ENCODE assay signal across 26 cellular contexts in the genomic region with DNA sequence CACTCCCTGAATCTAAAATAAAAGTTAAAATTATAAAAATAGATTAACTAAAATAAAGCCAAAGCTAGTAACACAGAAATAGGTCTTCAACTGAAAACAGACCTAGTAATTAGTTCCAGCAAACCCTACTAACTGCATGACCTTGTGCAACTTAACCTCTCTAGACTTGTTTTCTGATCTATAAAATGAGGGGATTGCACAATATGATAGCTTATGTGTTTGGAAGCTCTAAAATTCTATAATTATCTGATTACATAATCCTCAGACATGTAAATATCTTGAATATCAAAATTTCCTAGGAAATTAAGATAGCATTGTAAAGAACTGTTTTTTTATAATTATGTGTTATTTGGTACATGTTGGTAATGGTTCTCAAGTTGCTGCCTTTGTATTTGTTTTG.
"Had no signal": no experiment of that assay in that cellular context is flagged by ENCODE, and none has a peak within 500 bp of the region (broad histone marks: within the 10 kb centered on the region; RNA-seq: fewer than 3 reads in every experiment).

No MANE protein-coding gene starts in this region.

- H3K27me3 ChIP-seq: brain microvascular endothelial cell, cardiac muscle cell had no signal

- H3K4me3 Mint-ChIP-seq: activated CD8-positive, alpha-beta T cell treated with anti-CD3 and anti-CD28 coated beads for 36 hours; activated naive CD4-positive, alpha-beta T cell treated with anti-CD3 and anti-CD28 coated beads, Interleukin-2, amount 10 ng/mL, durations not matched to agents 7 days and 5 days; activated naive CD8-positive, alpha-beta T cell treated with anti-CD3 and anti-CD28 coated beads for 36 hours; activated T-cell treated with anti-CD3 and anti-CD28 coated beads, Interleukin-2, amount 50 U/mL, for 72 hours; T-cell had no signal

- H3K27ac ChIP-seq: brain microvascular endothelial cell, SK-N-MC had no signal

- H3K27ac Mint-ChIP-seq: activated CD8-positive, alpha-beta T cell treated with anti-CD3 and anti-CD28 coated beads for 36 hours; activated naive CD4-positive, alpha-beta T cell treated with anti-CD3 and anti-CD28 coated beads, Interleukin-2, amount 10 ng/mL, durations not matched to agents 7 days and 5 days; activated naive CD8-positive, alpha-beta T cell treated with anti-CD3 and anti-CD28 coated beads for 36 hours; activated T-cell treated with anti-CD3 and anti-CD28 coated beads, Interleukin-2, amount 50 U/mL, for 72 hours; activated T-helper 2 cell treated with anti-CD3 and anti-CD28 coated beads, Interferon-gamma antibody, Interleukin-2, Interleukin-4, amounts not matched to agents 10 μg/mL and 5 μg/mL and 100 μg/mL, durations not matched to agents 14 hours and 24 hours and 36 hours; T-cell had no signal

- H3K36me3 ChIP-seq: brain microvascular endothelial cell, cardiac muscle cell had no signal

- ATAC-seq: activated CD4-positive, CD25-positive, alpha-beta regulatory T cell treated with anti-CD3 and anti-CD28 coated beads, Interleukin-2, amount 50 U/mL, for 24 hours; activated CD8-positive, alpha-beta T cell treated with anti-CD3 and anti-CD28 coated beads for 36 hours; activated T-cell treated with anti-CD3 and anti-CD28 coated beads, Interleukin-2, amount 50 U/mL, for 72 hours; T-cell had no signal

- H3K9me3 Mint-ChIP-seq: activated CD8-positive, alpha-beta T cell treated with anti-CD3 and anti-CD28 coated beads for 36 hours; activated T-cell treated with anti-CD3 and anti-CD28 coated beads, Interleukin-2, amount 50 U/mL, for 72 hours; activated T-helper 2 cell treated with anti-CD3 and anti-CD28 coated beads, Interferon-gamma antibody, Interleukin-2, Interleukin-4, amounts not matched to agents 10 μg/mL and 5 μg/mL and 100 μg/mL, durations not matched to agents 14 hours and 24 hours and 36 hours had no signal

- H3K4me1 Mint-ChIP-seq: activated naive CD4-positive, alpha-beta T cell treated with anti-CD3 and anti-CD28 coated beads, Interleukin-2, amount 10 ng/mL, durations not matched to agents 7 days and 5 days had no signal

- DNase-seq: activated CD4-positive, alpha-beta T cell treated with anti-CD3 and anti-CD28 coated beads for 4 hours; activated CD8-positive, alpha-beta memory T cell treated with anti-CD3 and anti-CD28 coated beads, Interleukin-2, amount 50 U/mL, for 4 hours; activated CD8-positive, alpha-beta T cell treated with anti-CD3 and anti-CD28 coated beads for 36 hours; activated gamma-delta T cell treated with Interleukin-2 at 50 U/mL for 16 hours; activated naive CD4-positive, alpha-beta T cell treated with anti-CD3 and anti-CD28 coated beads, Interleukin-2, amount 10 ng/mL, durations not matched to agents 7 days and 5 days; activated naive CD8-positive, alpha-beta T cell treated with anti-CD3 and anti-CD28 coated beads for 36 hours; activated T-cell treated with anti-CD3 and anti-CD28 coated beads, Interleukin-2, amount 50 U/mL, for 72 hours; brain microvascular endothelial cell; Kasumi-1; KBM-7; NCI-H1105 treated with DMSO at 0.1 percent for 48 hours; NCI-H146; NCI-H187 treated with DMSO at 0.1 percent for 48 hours; NCI-H2171; NCI-H2227 treated with DMSO at 0.1 percent for 48 hours; NCI-H446 treated with DMSO at 0.1 percent for 48 hours; NCI-H524 treated with DMSO at 0.1 percent for 48 hours; NCI-H82; SIG-M5; T-cell; T-helper 2 cell; T1000 had no signal

- H3K27me3 Mint-ChIP-seq: activated CD8-positive, alpha-beta T cell treated with anti-CD3 and anti-CD28 coated beads for 36 hours; activated naive CD4-positive, alpha-beta T cell treated with anti-CD3 and anti-CD28 coated beads, Interleukin-2, amount 10 ng/mL, durations not matched to agents 7 days and 5 days; activated naive CD8-positive, alpha-beta T cell treated with anti-CD3 and anti-CD28 coated beads for 36 hours; T-cell had no signal

- H3K36me3 Mint-ChIP-seq: activated naive CD4-positive, alpha-beta T cell treated with anti-CD3 and anti-CD28 coated beads, Interleukin-2, amount 10 ng/mL, durations not matched to agents 7 days and 5 days; activated naive CD8-positive, alpha-beta T cell treated with anti-CD3 and anti-CD28 coated beads for 36 hours; T-cell had no signal

- H3K4me3 ChIP-seq: cardiac muscle cell, SK-N-MC had no signal
